1 cellular context compared by ENCODE assay signal in the genomic region with DNA sequence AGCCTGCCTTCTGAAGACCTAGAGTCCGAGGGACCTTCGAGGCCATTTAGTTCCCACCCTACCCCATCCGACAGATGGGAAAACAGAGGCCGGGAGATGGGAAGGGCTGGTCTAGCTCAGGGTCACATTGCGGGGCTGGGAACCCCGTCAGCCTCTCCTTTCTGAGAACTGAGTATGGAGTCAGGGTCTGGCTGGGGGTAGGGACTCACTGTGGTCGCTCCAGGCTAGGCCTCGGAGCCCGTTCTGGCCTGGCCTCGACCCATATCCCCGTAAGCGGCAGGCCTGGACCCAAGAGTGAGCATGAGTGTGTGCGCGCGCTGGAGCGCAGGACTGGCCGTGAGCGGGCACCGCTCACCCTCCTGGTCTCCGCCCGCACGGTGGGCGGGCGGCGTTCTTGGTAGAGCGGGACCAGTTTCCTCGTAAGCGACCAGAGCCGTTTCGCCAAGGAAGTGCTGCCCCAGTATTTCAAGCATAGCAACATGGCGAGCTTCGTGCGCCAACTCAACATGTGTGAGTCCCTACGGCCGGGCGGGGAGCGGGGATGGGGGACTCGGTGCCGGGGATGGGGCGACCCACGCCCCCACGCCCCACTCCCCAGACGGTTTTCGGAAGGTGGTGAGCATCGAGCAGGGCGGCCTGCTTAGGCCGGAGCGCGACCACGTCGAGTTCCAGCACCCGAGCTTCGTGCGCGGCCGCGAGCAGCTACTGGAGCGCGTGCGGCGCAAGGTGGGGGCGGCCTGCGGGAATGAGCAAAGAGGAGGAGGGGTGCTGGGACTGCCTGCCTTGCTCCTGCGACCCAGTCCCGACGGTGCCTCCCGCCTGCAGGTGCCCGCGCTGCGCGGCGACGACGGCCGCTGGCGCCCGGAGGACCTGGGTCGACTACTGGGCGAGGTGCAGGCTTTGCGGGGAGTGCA.
TF ChIP-seq lines count a peak whose summit lies in the region.

No MANE protein-coding gene starts in this region.

TF ChIP-seq in HepG2, 621 proteins besides CTCF, POLR2A, EP300 and RAD21 (continued from another document):
- TF ChIP-seq ZNF18 (CRISPR knock-in tag; IDR thresholded peaks at IDR 0.05; ENCODE audit: insufficient replicate concordance), result no peak
